9 cellular contexts compared by ENCODE assay signal in the genomic region with DNA sequence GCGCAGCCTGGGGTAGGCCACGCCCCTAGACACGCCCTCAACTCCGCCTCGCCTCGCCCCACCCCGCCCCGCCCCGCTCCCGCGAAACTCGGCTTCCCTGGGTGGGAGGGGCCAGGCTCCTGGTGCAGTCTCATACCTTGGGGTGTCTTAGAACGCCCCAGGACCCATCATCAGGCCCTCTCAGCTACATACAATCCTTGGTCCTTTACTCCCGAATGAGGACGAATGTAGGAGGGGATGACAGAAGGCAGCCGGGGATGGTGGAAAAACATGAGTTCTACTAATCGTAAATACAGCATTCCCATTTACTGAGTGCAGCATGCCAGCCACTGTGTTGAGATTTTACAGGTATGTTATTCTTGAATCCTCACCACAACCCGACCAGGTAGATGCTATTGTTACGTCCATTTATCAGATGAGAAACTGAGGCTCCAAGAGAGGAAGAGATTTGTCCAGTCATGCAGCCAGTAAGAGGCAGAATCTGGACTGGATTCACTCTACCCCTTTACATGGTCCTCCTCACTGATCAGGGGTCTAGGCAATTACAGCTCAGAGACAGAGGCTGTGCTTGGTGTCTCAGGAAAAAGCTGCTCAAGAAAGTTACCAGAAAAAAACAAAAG. TPM values are rescaled to one million over a fixed set of nuclear protein-coding genes. Genes with fewer than 3 reads are reported as not detected.
DNase-seq lines count a peak whose midpoint lies in the region; ATAC-seq and TF ChIP-seq lines count a peak whose summit lies in the region.
"Had no signal": no experiment of that assay in that cellular context is flagged by ENCODE, and none has a peak within 500 bp of the region (broad histone marks: within the 10 kb centered on the region; RNA-seq: fewer than 3 reads in every experiment).

No MANE protein-coding gene starts in this region.

- no peaks in the 10 kb centered on the region for H3K27me3 ChIP-seq in left lung

- peaks cover 12 to 79% of the 10 kb centered on the region in 2 donors for H3K4me1 ChIP-seq in left lung

- intact Hi-C loops in left lung (cut with DNase I): no loop called here

- H3K4me3 ChIP-seq in AG09309 (ENCODE audit: control insufficient read depth, low read depth, low read length) (peak overlapping the region; percentile 47), cardiac fibroblast (replicated peaks in 1 of 2; ENCODE audit: low read depth in 2 of 2, low read length in 2 of 2) (peak overlapping the region; percentile 17 to 60), left lung (peak overlapping the region in 1 of 2 donors; percentile 74)
- H3K4me3 ChIP-seq in Jurkat, Clone E6-1 (ENCODE audit: low read length): peak overlapping the region; percentile 25

- no peaks in the 10 kb centered on the region for H3K9me3 Mint-ChIP-seq in natural killer cell treated with Interleukin-12 subunit alpha and Interleukin-12 subunit beta and Interleukin-15 and Interleukin-18, amount 100 ng/mL, for 72 hours

- H3K4me3 Mint-ChIP-seq in natural killer cell treated with Interleukin-12 subunit alpha and Interleukin-12 subunit beta and Interleukin-15 and Interleukin-18, amount 100 ng/mL, for 72 hours: peak overlapping the region; percentile 87

- peak overlapping the region in 1 of 2 donors; percentile 70 for H3K27ac ChIP-seq in left lung

- no peak for DNase-seq in AG09309 (ENCODE audit: low read depth)
- DNase-seq in Jurkat, Clone E6-1 (ENCODE audit: low read depth, low spot score): no peak
- no peak for DNase-seq in cardiac fibroblast (ENCODE audit: low read depth in 2 of 2)
- DNase-seq in natural killer cell treated with Interleukin-12 subunit alpha and Interleukin-12 subunit beta and Interleukin-15 and Interleukin-18, amount 100 ng/mL, for 72 hours (ENCODE audit: low spot score): no peak
- no peak for DNase-seq in left lung

- peaks cover 0 to 25% of the 10 kb centered on the region in 2 donors for H3K36me3 ChIP-seq in left lung

- peak overlapping the region; percentile 96 to 99 for H3K27ac Mint-ChIP-seq in natural killer cell treated with Interleukin-12 subunit alpha and Interleukin-12 subunit beta and Interleukin-15 and Interleukin-18, amount 100 ng/mL, for 72 hours

- TF ChIP-seq POLR2A in GM18505 (IDR thresholded peaks at IDR 0.05; ENCODE audit: borderline replicate concordance, extremely low read depth, insufficient read depth, insufficient read length): no peak

- no peaks in the 10 kb centered on the region for H3K9me3 ChIP-seq in left lung

- H3K4me1 Mint-ChIP-seq in natural killer cell treated with Interleukin-12 subunit alpha and Interleukin-12 subunit beta and Interleukin-15 and Interleukin-18, amount 100 ng/mL, for 72 hours (ENCODE audit: low read depth in 2 of 2): peaks cover 45 to 48% of the 10 kb centered on the region in 2 donors

- H3K36me3 Mint-ChIP-seq in natural killer cell treated with Interleukin-12 subunit alpha and Interleukin-12 subunit beta and Interleukin-15 and Interleukin-18, amount 100 ng/mL, for 72 hours: peaks cover 5% of the 10 kb centered on the region

- TF ChIP-seq CTCF in AG09309 (IDR thresholded peaks at IDR 0.05; ENCODE audit: control insufficient read depth, insufficient read depth, low read depth, low read length, missing control alignments) (no peak), cardiac fibroblast (IDR thresholded peaks at IDR 0.05; ENCODE audit: low read depth, low read length) (no peak), left lung (IDR thresholded peaks at IDR 0.05) (no peak)

- H3K27me3 Mint-ChIP-seq in natural killer cell treated with Interleukin-12 subunit alpha and Interleukin-12 subunit beta and Interleukin-15 and Interleukin-18, amount 100 ng/mL, for 72 hours: no peaks in the 10 kb centered on the region

- no peak for ATAC-seq in natural killer cell treated with Interleukin-12 subunit alpha and Interleukin-12 subunit beta and Interleukin-15 and Interleukin-18, amount 100 ng/mL, for 72 hours
- ATAC-seq in GM18868 (IDR thresholded peaks at IDR 0.05; ENCODE audit: unreplicated experiment) (no peak), GM18511 (IDR thresholded peaks at IDR 0.05; ENCODE audit: unreplicated experiment) (no peak), left lung (no peak), GM18505 (IDR thresholded peaks at IDR 0.05; ENCODE audit: unreplicated experiment) (no peak)

RNA-seq across cellular contexts. Expression of a gene that starts 6.8 kb away (rescaled TPM):
- polyA plus RNA-seq in Jurkat, Clone E6-1 (2012; ENCODE audit: insufficient read depth, insufficient read length): 18.3 TPM
- 10 to 100 TPM; 23.9 to 29.1 TPM for total RNA-seq in natural killer cell treated with Interleukin-12 subunit alpha and Interleukin-12 subunit beta and Interleukin-15 and Interleukin-18, amount 100 ng/mL, for 72 hours
- 10 to 100 TPM; 21.7 to 41.9 TPM for total RNA-seq in left lung

RNA-seq across cellular contexts. Expression of a gene that starts 14.2 kb away (rescaled TPM):
- 75.2 TPM for polyA plus RNA-seq in Jurkat, Clone E6-1 (2012; ENCODE audit: insufficient read depth, insufficient read length)
- 100 to 1,000 TPM; 119 to 132 TPM for total RNA-seq in natural killer cell treated with Interleukin-12 subunit alpha and Interleukin-12 subunit beta and Interleukin-15 and Interleukin-18, amount 100 ng/mL, for 72 hours
- 10 to 100 TPM; 78.8 to 83.4 TPM for total RNA-seq in left lung

RNA-seq across cellular contexts. Expression of a gene that starts 31.0 kb away (rescaled TPM):
- polyA plus RNA-seq in Jurkat, Clone E6-1 (2012; ENCODE audit: insufficient read depth, insufficient read length): 82.1 TPM
- total RNA-seq in natural killer cell treated with Interleukin-12 subunit alpha and Interleukin-12 subunit beta and Interleukin-15 and Interleukin-18, amount 100 ng/mL, for 72 hours: 100 to 1,000 TPM in 1 of 2 donors, 10 to 100 TPM in 1; 96.0 to 150 TPM
- 10 to 100 TPM; 59.3 to 97.4 TPM for total RNA-seq in left lung

RNA-seq across cellular contexts. Expression of a gene that starts 36.6 kb away (rescaled TPM):
- 14.7 TPM for polyA plus RNA-seq in Jurkat, Clone E6-1 (2012; ENCODE audit: insufficient read depth, insufficient read length)
- total RNA-seq in natural killer cell treated with Interleukin-12 subunit alpha and Interleukin-12 subunit beta and Interleukin-15 and Interleukin-18, amount 100 ng/mL, for 72 hours: 10 to 100 TPM; 20.4 to 31.9 TPM
- 10 to 100 TPM; 19.5 to 21.8 TPM for total RNA-seq in left lung

RNA-seq across cellular contexts. Expression of a gene that starts 55.8 kb away (rescaled TPM):
- 2.9 TPM for polyA plus RNA-seq in Jurkat, Clone E6-1 (2012; ENCODE audit: insufficient read depth, insufficient read length)
- 1 to 10 TPM; 3.8 to 8.1 TPM for total RNA-seq in natural killer cell treated with Interleukin-12 subunit alpha and Interleukin-12 subunit beta and Interleukin-15 and Interleukin-18, amount 100 ng/mL, for 72 hours
- total RNA-seq in left lung: 1 to 10 TPM in 1 of 2 donors, under 1 TPM in 1; 0.15 to 1.0 TPM
- total RNA-seq: glomerular endothelial cell had no signal
